ENCODE assay signal across 8 cellular contexts in genomic region chr11:104897891-104898684, GRCh38. TPM values are rescaled to one million over a fixed set of nuclear protein-coding genes. Genes with fewer than 3 reads are reported as not detected.
DNase-seq lines count a peak whose midpoint lies in the region; ATAC-seq, FAIRE-seq and TF ChIP-seq lines count a peak whose summit lies in the region.

Gene CASP12 (minus strand): TSS chr11:104898460.

- H3K27ac Mint-ChIP-seq in endothelial cell (ENCODE audit: unreplicated experiment), result peak within 1 kb of the TSS; percentile 86
- H3K27ac Mint-ChIP-seq in type B pancreatic cell, result no peak within 1 kb of the TSS

- H3K4me3 Mint-ChIP-seq in endothelial cell (ENCODE audit: unreplicated experiment) (no peak within 1 kb of the TSS), type B pancreatic cell (no peak within 1 kb of the TSS)

- no peak for FAIRE-seq in urothelium cell line (lab: Jason Lieb, UNC)

- H3K36me3 Mint-ChIP-seq in endothelial cell (ENCODE audit: low read depth, unreplicated experiment), result no peaks in the 10 kb centered on the region
- no peaks in the 10 kb centered on the region for H3K36me3 Mint-ChIP-seq in type B pancreatic cell

- ATAC-seq in GM19023 (IDR thresholded peaks at IDR 0.05; ENCODE audit: unreplicated experiment) (peak; percentile 59), HG03175 (IDR thresholded peaks at IDR 0.05; ENCODE audit: unreplicated experiment) (peak; percentile 91)

- no peaks in the 10 kb centered on the region for H3K27me3 Mint-ChIP-seq in endothelial cell (ENCODE audit: unreplicated experiment)
- no peaks in the 10 kb centered on the region for H3K27me3 Mint-ChIP-seq in type B pancreatic cell

- peaks cover 18% of the 10 kb centered on the region for H3K4me1 Mint-ChIP-seq in endothelial cell (ENCODE audit: unreplicated experiment)
- H3K4me1 Mint-ChIP-seq in type B pancreatic cell (ENCODE audit: unreplicated experiment), result peaks cover 15% of the 10 kb centered on the region

- no peak for TF ChIP-seq CTCF in endothelial cell (IDR thresholded peaks at IDR 0.05; ENCODE audit: unreplicated experiment)
- no peak for TF ChIP-seq CTCF in type B pancreatic cell (conservative IDR thresholded peaks at IDR 0.05)

- DNase-seq in endothelial cell (ENCODE audit: low spot score) (peak; percentile 7), pulmonary artery endothelial cell (ENCODE audit: low read depth, low spot score) (peak; percentile 80), type B pancreatic cell (ENCODE audit: extremely low spot score, unreplicated experiment) (no peak), NCI-H1436 (lab: John Stamatoyannopoulos, UW) (no peak), hepatic stellate cell (ENCODE audit: low spot score) (no peak), urothelium cell line (ENCODE audit: low spot score) (no peak)

- H3K9me3 Mint-ChIP-seq in endothelial cell (ENCODE audit: unreplicated experiment) (no peaks in the 10 kb centered on the region), type B pancreatic cell (no peaks in the 10 kb centered on the region)

RNA-seq across cellular contexts. Expression of gene CASP12, which starts in this region (rescaled TPM):
- total RNA-seq in endothelial cell (ENCODE audit: unreplicated experiment), result 0.95 TPM
- 1.3 and 1.7 TPM in 2 replicates for total RNA-seq in pulmonary artery endothelial cell
- total RNA-seq in type B pancreatic cell (ENCODE audit: low replicate concordance), result not detected in 2 replicates

Comparison
In these comparisons a context has a peak if more than half of its experiments do, and no peak if none do; other contexts are left out.
1. Peak in DNase-seq in endothelial cell; RNA of the gene not detected or under 1 TPM.